ENCODE assay signal across 33 cellular contexts in the genomic region with DNA sequence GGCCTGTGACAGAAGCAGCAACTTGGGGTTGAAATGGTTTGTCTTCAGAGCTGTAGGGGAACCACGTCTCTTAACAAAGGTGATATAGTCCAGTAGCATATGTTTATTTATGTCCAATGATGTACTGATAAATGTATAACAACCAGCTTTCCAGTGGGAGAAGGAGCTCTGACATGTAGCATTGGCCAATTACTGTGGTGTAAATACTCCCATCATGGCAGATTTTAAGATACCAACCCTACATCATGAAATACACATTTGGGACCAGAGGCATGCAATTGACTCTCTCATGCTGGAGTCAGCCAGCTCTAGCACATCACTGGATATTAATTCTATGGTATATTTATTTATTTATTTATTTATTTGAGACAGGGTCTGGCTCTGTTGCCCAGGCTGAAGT.
"Had no signal": no experiment of that assay in that cellular context is flagged by ENCODE, and none has a peak within 500 bp of the region (broad histone marks: within the 10 kb centered on the region; RNA-seq: fewer than 3 reads in every experiment).

No MANE protein-coding gene starts in this region.

- DNase-seq: Karpas-422, Kasumi-1, MG63, MM.1S, MV-4-11, NCI-H1048, NCI-H1092, NCI-H1092 treated with DMSO at 0.1 percent for 48 hours, NCI-H1105, NCI-H1105 treated with DMSO at 0.1 percent for 48 hours, NCI-H1417, NCI-H1417 treated with DMSO at 0.1 percent for 48 hours, NCI-H1436, NCI-H1436 treated with DMSO at 0.1 percent for 48 hours, NCI-H1694, NCI-H1694 treated with DMSO at 0.1 percent for 48 hours, NCI-H187, NCI-H187 treated with DMSO at 0.1 percent for 48 hours, NCI-H1930, NCI-H2029, NCI-H2029 treated with DMSO at 0.1 percent for 48 hours, NCI-H2081, NCI-H2081 treated with DMSO at 0.1 percent for 48 hours, NCI-H2107, NCI-H2171, NCI-H2171 treated with DMSO at 0.1 percent for 48 hours, NCI-H2227 treated with DMSO at 0.1 percent for 48 hours, NCI-H226, NCI-H345, NCI-H446, NCI-H446 treated with DMSO at 0.1 percent for 48 hours, NCI-H510A had no signal

- H3K27me3 ChIP-seq: MG63 had no signal

- H3K27ac ChIP-seq: KMS-11 had no signal

- H3K4me3 ChIP-seq: MG63 had no signal

- H3K36me3 ChIP-seq: MG63 had no signal

- H3K9me3 ChIP-seq: MG63 had no signal

- H3K9ac ChIP-seq: KMS-11 had no signal
